Comparison of ENCODE assay signal across 35 cellular contexts in the genomic region with DNA sequence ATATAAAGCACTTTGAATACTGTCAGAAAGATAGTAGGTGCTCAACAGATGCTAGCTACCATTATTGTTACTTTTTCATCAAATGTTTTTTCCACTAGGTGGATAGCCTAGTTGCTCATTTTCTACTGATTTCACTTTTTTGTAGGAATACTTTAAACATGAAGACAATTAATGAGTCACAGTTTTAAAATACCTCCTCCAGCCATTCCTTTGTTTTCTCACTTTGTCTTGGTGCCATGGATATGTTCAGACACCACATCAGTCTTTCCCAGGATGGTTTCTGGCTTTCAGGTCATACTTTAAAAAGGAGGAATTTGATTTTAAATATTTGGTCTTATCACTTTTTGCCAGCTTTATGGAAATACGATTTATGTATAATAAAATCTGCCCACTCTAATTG.
"Had no signal": no experiment of that assay in that cellular context is flagged by ENCODE, and none has a peak within 500 bp of the region (broad histone marks: within the 10 kb centered on the region; RNA-seq: fewer than 3 reads in every experiment).

No MANE protein-coding gene starts in this region.

- H3K9me3 ChIP-seq: Peyer's patch had no signal

- H3K36me3 Mint-ChIP-seq: activated CD4-positive, alpha-beta memory T cell treated with anti-CD3 and anti-CD28 coated beads for 36 hours; activated naive CD4-positive, alpha-beta T cell treated with anti-CD3 and anti-CD28 coated beads, Interleukin-2, amount 10 ng/mL, durations not matched to agents 7 days and 5 days; brain had no signal

- H3K27ac ChIP-seq: Peyer's patch, VCaP had no signal

- H3K4me3 Mint-ChIP-seq: activated B cell treated with CpG ODN at 0.5 μM for 24 hours; activated CD4-positive, alpha-beta memory T cell treated with anti-CD3 and anti-CD28 coated beads for 36 hours; activated naive CD4-positive, alpha-beta T cell treated with anti-CD3 and anti-CD28 coated beads, Interleukin-2, amount 10 ng/mL, durations not matched to agents 7 days and 5 days; activated naive CD8-positive, alpha-beta T cell; activated naive CD8-positive, alpha-beta T cell treated with anti-CD3 and anti-CD28 coated beads, Interleukin-2, amount 50 U/mL, for 24 hours; brain had no signal

- ATAC-seq: activated naive CD8-positive, alpha-beta T cell treated with anti-CD3 and anti-CD28 coated beads, Interleukin-2, amount 50 U/mL, for 24 hours; K562; PC-3; Right ventricle myocardium inferior had no signal

- H3K27me3 Mint-ChIP-seq: activated B cell treated with CpG ODN at 0.5 μM for 24 hours; activated CD4-positive, alpha-beta memory T cell treated with anti-CD3 and anti-CD28 coated beads for 36 hours; brain had no signal

- H3K4me3 ChIP-seq: K562, Peyer's patch had no signal

- H3K27me3 ChIP-seq: Peyer's patch had no signal

- H3K36me3 ChIP-seq: Peyer's patch had no signal

- DNase-seq: activated B cell treated with CpG ODN at 0.5 μM for 24 hours; activated CD4-positive, alpha-beta memory T cell treated with anti-CD3 and anti-CD28 coated beads for 36 hours; activated CD4-positive, alpha-beta T cell treated with anti-CD3 and anti-CD28 coated beads for 4 hours; activated CD4-positive, alpha-beta T cell treated with anti-CD3 and anti-CD28 coated beads, Interleukin-2, amount 50 U/mL, for 1 hour; activated CD4-positive, CD25-positive, alpha-beta regulatory T cell treated with anti-CD3 and anti-CD28 coated beads, Interleukin-2, amount 50 U/mL, for 72 hours; activated CD8-positive, alpha-beta memory T cell treated with anti-CD3 and anti-CD28 coated beads, Interleukin-2, amount 50 U/mL, for 4 hours; activated effector memory CD4-positive, alpha-beta T cell treated with Interleukin-2 at 50 U/mL for 16 hours; activated naive CD4-positive, alpha-beta T cell treated with anti-CD3 and anti-CD28 coated beads, Interleukin-2, amount 10 ng/mL, durations not matched to agents 7 days and 5 days; activated naive CD8-positive, alpha-beta T cell treated with anti-CD3 and anti-CD28 coated beads, Interleukin-2, amount 50 U/mL, for 24 hours; activated T-cell treated with anti-CD3 and anti-CD28 coated beads for 4 hours; activated T-cell treated with anti-CD3 and anti-CD28 coated beads, Interleukin-2, amount 50 U/mL, for 48 hours; anterior cingulate cortex; IMR-90; NCI-H1105; NCI-H1417 treated with DMSO at 0.1 percent for 48 hours; NCI-H187 treated with DMSO at 0.1 percent for 48 hours; NCI-H2081; NCI-H2171 treated with DMSO at 0.1 percent for 48 hours; NCI-H2227 treated with DMSO at 0.1 percent for 48 hours; NCI-H446; NCI-H524; NK-92 treated with Interleukin-12 subunit alpha and Interleukin-12 subunit beta, amount 100 ng/mL, for 24 hours; PC-3; Peyer's patch; RPMI8226; SIG-M5; SW 1271; T-helper 1 cell; T-helper 2 cell; T-helper 9 cell had no signal

- H3K4me1 Mint-ChIP-seq: activated B cell treated with CpG ODN at 0.5 μM for 24 hours; activated naive CD4-positive, alpha-beta T cell treated with anti-CD3 and anti-CD28 coated beads, Interleukin-2, amount 10 ng/mL, durations not matched to agents 7 days and 5 days; activated naive CD8-positive, alpha-beta T cell treated with anti-CD3 and anti-CD28 coated beads, Interleukin-2, amount 50 U/mL, for 24 hours had no signal

- H3K4me1 ChIP-seq: Peyer's patch had no signal

- H3K27ac Mint-ChIP-seq: activated B cell treated with CpG ODN at 0.5 μM for 24 hours; activated CD4-positive, alpha-beta memory T cell treated with anti-CD3 and anti-CD28 coated beads for 36 hours; activated naive CD4-positive, alpha-beta T cell treated with anti-CD3 and anti-CD28 coated beads, Interleukin-2, amount 10 ng/mL, durations not matched to agents 7 days and 5 days; activated naive CD8-positive, alpha-beta T cell; activated naive CD8-positive, alpha-beta T cell treated with anti-CD3 and anti-CD28 coated beads, Interleukin-2, amount 50 U/mL, for 24 hours; brain had no signal
